8 cellular contexts compared by ENCODE assay signal in genomic region chr5:111680737-111681413, GRCh38.
A peak's percentile ranks its signal among the peaks of the same experiment; 100 is the strongest.
DNase-seq lines count a peak whose midpoint lies in the region; ATAC-seq and TF ChIP-seq lines count a peak whose summit lies in the region.

No MANE protein-coding gene starts in this region.

- WGBS in psoas muscle, 3 donors: 11 to 29% (median 16%) methylated on average over 6 of the region's 6 CpGs

- no peak overlapping the region for H3K4me3 ChIP-seq in psoas muscle

- no peaks in the 10 kb centered on the region for H3K36me3 ChIP-seq in psoas muscle (ENCODE audit: insufficient read depth in 1 of 2, low read depth in 1 of 2)

- TF ChIP-seq CTCF in psoas muscle (IDR thresholded peaks at IDR 0.05): no peak

- H3K27me3 ChIP-seq in psoas muscle (ENCODE audit: insufficient read depth in 3 of 3, low read length in 2 of 3): no peaks in the 10 kb centered on the region

- peaks cover 18% of the 10 kb centered on the region for H3K4me1 ChIP-seq in psoas muscle

- DNase-seq in EL (peak; percentile 97), NCI-H748 treated with DMSO at 0.1 percent for 48 hours (lab: John Stamatoyannopoulos, UW) (peak; percentile 97), fibroblast of gingiva (ENCODE audit: low read depth) (peak; percentile 92), psoas muscle (peak; percentile 18 to 66), DMS114 treated with DMSO at 0.1 percent for 48 hours (lab: John Stamatoyannopoulos, UW; ENCODE audit: unreplicated experiment) (no peak), NCI-H2029 treated with DMSO at 0.1 percent for 48 hours (lab: John Stamatoyannopoulos, UW) (no peak), cerebellum (ENCODE audit: low spot score) (no peak)

- ATAC-seq in psoas muscle (peak; percentile 86 to 98 (median 92)), GM19397 (IDR thresholded peaks at IDR 0.05; ENCODE audit: unreplicated experiment) (no peak)

- H3K27ac ChIP-seq in psoas muscle: peak overlapping the region; percentile 57

- H3K9me3 ChIP-seq in psoas muscle: no peaks in the 10 kb centered on the region

- intact Hi-C loops in psoas muscle (cut with DNase I): loop anchor here in 1 of 2 donors (2.0 kb wide), 2 partner anchors 76 to 130 kb away; partner anchors contain the start of gene NREP

Comparison
In these comparisons a context has a peak if more than half of its experiments do, and no peak if none do; other contexts are left out.
1. DNase-seq: peak in EL (single experiment), NCI-H748 treated with DMSO at 0.1 percent for 48 hours (single experiment), fibroblast of gingiva (single experiment) and psoas muscle (2 of 2); none in DMS114 treated with DMSO at 0.1 percent for 48 hours (single experiment), NCI-H2029 treated with DMSO at 0.1 percent for 48 hours (single experiment) and cerebellum (single experiment).